In genomic region chr12:6215932-6216494, GRCh38 we compare ENCODE assay signal across 8 cellular contexts. TPM values are rescaled to one million over a fixed set of nuclear protein-coding genes. Genes with fewer than 3 reads are reported as not detected.
DNase-seq lines count a peak whose midpoint lies in the region; ATAC-seq and TF ChIP-seq lines count a peak whose summit lies in the region.

No MANE protein-coding gene starts in this region.

- H3K27me3 Mint-ChIP-seq in CD4-positive, alpha-beta memory T cell: no peaks in the 10 kb centered on the region

- intact Hi-C loops in CD4-positive, alpha-beta memory T cell (cut with micrococcal nuclease): no loop called here

- CTCF ChIA-PET in CD4-positive, alpha-beta memory T cell (lab: Charles Lee; ENCODE audit: partially characterized antibody): no interaction called here

- TF ChIP-seq CTCF in astrocyte of the cerebellum (IDR thresholded peaks at IDR 0.05; ENCODE audit: low read depth, low read length, missing control alignments): no peak

- H3K9me3 ChIP-seq in stomach smooth muscle (ENCODE audit: control insufficient read depth in 2 of 2, low read length in 2 of 2): no peaks in the 10 kb centered on the region
- no peaks in the 10 kb centered on the region for H3K9me3 ChIP-seq in CD4-positive, alpha-beta memory T cell (ENCODE audit: control insufficient read depth in 1 of 2, low read length in 2 of 2)

- H3K9ac ChIP-seq in stomach smooth muscle (ENCODE audit: low read length in 2 of 2): peak overlapping the region; percentile 62 to 80

- ATAC-seq in GM19351 (IDR thresholded peaks at IDR 0.05; ENCODE audit: unreplicated experiment): no peak

- no peaks in the 10 kb centered on the region for H3K36me3 Mint-ChIP-seq in CD4-positive, alpha-beta memory T cell

- H3K4me1 Mint-ChIP-seq in CD4-positive, alpha-beta memory T cell: peaks cover 0 to 5% (median 4%) of the 10 kb centered on the region in 4 donors

- H3K36me3 ChIP-seq in stomach smooth muscle (ENCODE audit: control insufficient read depth in 2 of 2, insufficient read depth in 2 of 2, low read length in 2 of 2): peaks cover 0 to 5% of the 10 kb centered on the region in 2 donors
- no peaks in the 10 kb centered on the region for H3K36me3 ChIP-seq in CD4-positive, alpha-beta memory T cell (ENCODE audit: insufficient read depth, low read length)

- POLR2A ChIA-PET in CD4-positive, alpha-beta memory T cell (lab: Charles Lee; ENCODE audit: partially characterized antibody): no interaction called here

- H3K4me3 ChIP-seq in astrocyte of the cerebellum (ENCODE audit: low read depth, low read length) (no peak overlapping the region), stomach smooth muscle (ENCODE audit: low read length in 2 of 2) (peak overlapping the region; percentile 15 to 40)
- no peak overlapping the region for H3K4me3 ChIP-seq in CD4-positive, alpha-beta memory T cell (ENCODE audit: low read length in 2 of 2)

- H3K27me3 ChIP-seq in stomach smooth muscle (ENCODE audit: control insufficient read depth in 1 of 2, insufficient read depth in 2 of 2, low read length in 2 of 2): no peaks in the 10 kb centered on the region
- no peaks in the 10 kb centered on the region for H3K27me3 ChIP-seq in CD4-positive, alpha-beta memory T cell (ENCODE audit: insufficient read depth, low read length)

- H3K27ac ChIP-seq in stomach smooth muscle (ENCODE audit: low read length): peak overlapping the region; percentile 98
- H3K27ac ChIP-seq in CD4-positive, alpha-beta memory T cell (ENCODE audit: low read depth, low read length): no peak overlapping the region

- H3K9me3 Mint-ChIP-seq in CD4-positive, alpha-beta memory T cell: no peaks in the 10 kb centered on the region

- in situ Hi-C loops in astrocyte of the cerebellum (cut with HindIII; ENCODE audit: low sequenced_read_pairs): no loop called here

- peak overlapping the region in 1 of 7 donors; percentile 70 for H3K27ac Mint-ChIP-seq in CD4-positive, alpha-beta memory T cell

- no peak overlapping the region for H3K4me3 Mint-ChIP-seq in CD4-positive, alpha-beta memory T cell

- peaks cover 90% of the 10 kb centered on the region for H3K4me1 ChIP-seq in stomach smooth muscle (ENCODE audit: control insufficient read depth, insufficient read depth, low read length)
- no peaks in the 10 kb centered on the region for H3K4me1 ChIP-seq in CD4-positive, alpha-beta memory T cell (ENCODE audit: insufficient read depth, low read length)

- peak; percentile 69 for DNase-seq in SIG-M5 treated with dmso at 0.1 percent for 504 hours (lab: John Stamatoyannopoulos, UW; ENCODE audit: unreplicated experiment)
- DNase-seq in SIG-M5 (lab: John Stamatoyannopoulos, UW): no peak
- peak; percentile 69 for DNase-seq in astrocyte of the cerebellum (ENCODE audit: low read depth)
- peak; percentile 89 for DNase-seq in iris pigment epithelial cell (ENCODE audit: low read depth)
- no peak for DNase-seq in CD4-positive, alpha-beta memory T cell
- DNase-seq in NCI-H1436 (lab: John Stamatoyannopoulos, UW): no peak

RNA-seq across cellular contexts. Expression of gene CD9, which starts 15.8 kb away (rescaled TPM):
- total RNA-seq in CD4-positive, alpha-beta memory T cell: 1 to 10 TPM; 4.5 to 5.8 TPM
- 1 to 10 TPM; 1.4 to 4.4 TPM for polyA plus RNA-seq in CD4-positive, alpha-beta memory T cell

Comparison
In these comparisons a context has a peak if more than half of its experiments do, and no peak if none do; other contexts are left out.
1. DNase-seq: peak in SIG-M5 treated with dmso at 0.1 percent for 504 hours (single experiment), astrocyte of the cerebellum (single experiment) and iris pigment epithelial cell (single experiment); none in SIG-M5 (single experiment), CD4-positive, alpha-beta memory T cell (0 of 5) and NCI-H1436 (single experiment).
2. H3K4me3 ChIP-seq: peak in stomach smooth muscle (2 of 2); none in astrocyte of the cerebellum (single experiment) and CD4-positive, alpha-beta memory T cell (0 of 2).